In genomic region chr14:73569185-73569957, GRCh38 we compare ENCODE assay signal across 8 cellular contexts. TPM values are rescaled to one million over a fixed set of nuclear protein-coding genes. Genes with fewer than 3 reads are reported as not detected.
DNase-seq lines count a peak whose midpoint lies in the region; ATAC-seq and TF ChIP-seq lines count a peak whose summit lies in the region.
"Not testable (repeated sequence)": the region's sequence is repeated elsewhere in the genome, so short reads cannot be mapped to it uniquely, and the experiment has no call there.

A gene with protein sequence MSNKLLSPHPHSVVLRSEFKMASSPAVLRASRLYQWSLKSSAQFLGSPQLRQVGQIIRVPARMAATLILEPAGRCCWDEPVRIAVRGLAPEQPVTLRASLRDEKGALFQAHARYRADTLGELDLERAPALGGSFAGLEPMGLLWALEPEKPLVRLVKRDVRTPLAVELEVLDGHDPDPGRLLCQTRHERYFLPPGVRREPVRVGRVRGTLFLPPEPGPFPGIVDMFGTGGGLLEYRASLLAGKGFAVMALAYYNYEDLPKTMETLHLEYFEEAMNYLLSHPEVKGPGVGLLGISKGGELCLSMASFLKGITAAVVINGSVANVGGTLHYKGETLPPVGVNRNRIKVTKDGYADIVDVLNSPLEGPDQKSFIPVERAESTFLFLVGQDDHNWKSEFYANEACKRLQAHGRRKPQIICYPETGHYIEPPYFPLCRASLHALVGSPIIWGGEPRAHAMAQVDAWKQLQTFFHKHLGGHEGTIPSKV (plus strand): TSS chr14:73569213. CDS start chr14:73569241, 28 bp downstream.

- H3K9me3 ChIP-seq in gastroesophageal sphincter; neuronal stem cell (replicated peaks in 1 of 2; ENCODE audit: control insufficient read depth in 2 of 2, insufficient read depth in 1 of 2, low read depth in 1 of 2, low read length in 2 of 2); stomach: not testable (repeated sequence)

- not testable (repeated sequence) for H2AFZ ChIP-seq in neuronal stem cell (ENCODE audit: low read length)

- not testable (repeated sequence) for TF ChIP-seq CTCF in NB4 (IDR thresholded peaks at IDR 0.05; ENCODE audit: low read depth, low read length)
- TF ChIP-seq CTCF in gastroesophageal sphincter (IDR thresholded peaks at IDR 0.05) (peak in 2 of 4 experiments; percentile 14 to 20), stomach (IDR thresholded peaks at IDR 0.05) (peak in 1 of 7 experiments; percentile 22)

- TF ChIP-seq EP300 in gastroesophageal sphincter (IDR thresholded peaks at IDR 0.05); stomach (IDR thresholded peaks at IDR 0.05): not testable (repeated sequence)

- H3K79me1 ChIP-seq in neuronal stem cell (ENCODE audit: low read depth, low read length) = not testable (repeated sequence)

- H3K4me1 ChIP-seq in gastroesophageal sphincter (peaks cover 0 to 14% (median 11%) of the 10 kb centered on the region in 3 donors), stomach (peaks cover 26 to 50% (median 28%) of the 10 kb centered on the region in 4 donors)
- H3K4me1 ChIP-seq in neuronal stem cell (ENCODE audit: control insufficient read depth in 2 of 2, insufficient read depth in 1 of 2, low read depth in 1 of 2, low read length in 2 of 2) = not testable (repeated sequence)

- not testable (repeated sequence) for H3K36me3 ChIP-seq in H7 (replicated peaks; ENCODE audit: control insufficient read depth, insufficient read depth, low read length); gastroesophageal sphincter; neuronal stem cell (replicated peaks in 1 of 2; ENCODE audit: control insufficient read depth in 2 of 2, insufficient read depth in 2 of 2, low read length in 2 of 2)
- peaks cover 3 to 16% (median 9%) of the 10 kb centered on the region in 4 donors for H3K36me3 ChIP-seq in stomach

- H2BK120ac ChIP-seq in neuronal stem cell (ENCODE audit: low read depth, low read length) = not testable (repeated sequence)

- H3K4ac ChIP-seq in neuronal stem cell (ENCODE audit: low read length) = not testable (repeated sequence)

- H3K23ac ChIP-seq in neuronal stem cell (ENCODE audit: low read depth, low read length, poor library complexity) = not testable (repeated sequence)

- intact Hi-C loops in stomach (cut with DNase I; ENCODE audit: low total_unique reads) = not testable (repeated sequence)

- H3K27ac ChIP-seq in gastroesophageal sphincter (peak within 1 kb of the TSS; percentile 86 to 96 (median 94)), stomach (peak within 1 kb of the TSS; percentile 86 to 95 (median 89))
- not testable (repeated sequence) for H3K27ac ChIP-seq in neuronal stem cell (replicated peaks; ENCODE audit: low read length)

- peak within 1 kb of the TSS; percentile 42 for H3K4me3 ChIP-seq in H7 (ENCODE audit: insufficient read depth, low read depth, low read length)
- H3K4me3 ChIP-seq in NB4 (ENCODE audit: low read depth, low read length) = peak within 1 kb of the TSS; percentile 69
- H3K4me3 ChIP-seq in gastroesophageal sphincter = peak within 1 kb of the TSS; percentile 61 to 81
- H3K4me3 ChIP-seq in neuronal stem cell (ENCODE audit: low read length in 2 of 2) = peak within 1 kb of the TSS in 1 of 2 donors; percentile 69
- H3K4me3 ChIP-seq in stomach = peak within 1 kb of the TSS; percentile 47 to 76 (median 68)

- DNase-seq in EL (peak; percentile 90), H7 (peak; percentile 77), NB4 (ENCODE audit: low read depth) (peak; percentile 84), stomach (peak; percentile 74)
- DNase-seq in activated naive CD4-positive, alpha-beta T cell treated with anti-CD3 and anti-CD28 coated beads, Interleukin-2, amount 50 U/mL, for 16 hours = peak; percentile 90
- DNase-seq in neuronal stem cell (ENCODE audit: low spot score) = not testable (repeated sequence)

- H2BK12ac ChIP-seq in neuronal stem cell (ENCODE audit: low read length) = not testable (repeated sequence)

- 0% methylated on average over 4 to 22 of the region's 82 CpGs for WGBS in gastroesophageal sphincter (ENCODE audit: low coverage in 1 of 2), 2 donors
- WGBS in neuronal stem cell (ENCODE audit: extremely low coverage in 2 of 2, insufficient read length in 2 of 2, insufficient replicate concordance in 1 of 2), 2 donors = no CpG with 5 or more reads among the region's 82 CpGs
- 0 to 1% (median 0%) methylated on average over 33 to 82 of the region's 82 CpGs for WGBS in stomach, 5 donors

- H2BK15ac ChIP-seq in neuronal stem cell (ENCODE audit: low read length) = not testable (repeated sequence)

- H4K91ac ChIP-seq in neuronal stem cell (ENCODE audit: low read depth, low read length, poor library complexity) = not testable (repeated sequence)

- not testable (repeated sequence) for H2AK5ac ChIP-seq in neuronal stem cell (ENCODE audit: low read depth, low read length)

- not testable (repeated sequence) for H3K14ac ChIP-seq in neuronal stem cell (ENCODE audit: low read length)

- peak within 1 kb of the TSS; percentile 82 for H4K8ac ChIP-seq in neuronal stem cell (ENCODE audit: low read depth, low read length)

- peak within 1 kb of the TSS; percentile 44 for H3K9ac ChIP-seq in neuronal stem cell (ENCODE audit: low read depth, low read length, poor library complexity)

- ATAC-seq in SK-N-SH treated with all-trans-retinoic acid at 6 μM for 48 hours = peak; percentile 92
- peak; percentile 93 for ATAC-seq in gastroesophageal sphincter

- H3K18ac ChIP-seq in neuronal stem cell (ENCODE audit: low read length) = peak within 1 kb of the TSS; percentile 78

- H2BK5ac ChIP-seq in neuronal stem cell (ENCODE audit: low read length) = not testable (repeated sequence)

- peak within 1 kb of the TSS; percentile 54 for H3K4me2 ChIP-seq in neuronal stem cell (ENCODE audit: insufficient read depth, low read length, poor library complexity, severe bottlenecking)

- TF ChIP-seq POLR2A in NB4 (IDR thresholded peaks at IDR 0.05; ENCODE audit: extremely low read depth, insufficient read length) (peak; percentile 67), gastroesophageal sphincter (IDR thresholded peaks at IDR 0.05) (peak in 1 of 2 donors; percentile 71), stomach (IDR thresholded peaks at IDR 0.05) (peak in 1 of 4 donors; percentile 51)

- H3K27me3 ChIP-seq in H7 (ENCODE audit: control insufficient read depth, insufficient read depth, low read length); gastroesophageal sphincter; neuronal stem cell (ENCODE audit: control insufficient read depth in 3 of 3, insufficient read depth in 3 of 3, low read depth in 1 of 3, low read length in 3 of 3); stomach: not testable (repeated sequence)

TF ChIP-seq in SK-N-SH treated with all-trans-retinoic acid at 6 μM for 48 hours, 23 proteins besides CTCF, POLR2A, EP300 and RAD21:
- 0 out of 2 replicates have a peak, but pooled peaks have one; percentile 4 for TF ChIP-seq CSDC2 (CRISPR knock-in tag; IDR thresholded peaks at IDR 0.05)

RNA-seq across cellular contexts. Expression of the gene that starts here (rescaled TPM):
- 5.2 and 7.7 TPM in 2 replicates for total RNA-seq in H7 (2014; rRNA removed; shearing (Covaris generic))
- total RNA-seq in gastroesophageal sphincter (100 to 1,000 TPM in 3 of 4 donors, 10 to 100 TPM in 1; 37.6 to 156 (median 107) TPM), stomach (100 to 1,000 TPM in 1 of 5 donors, 10 to 100 TPM in 3, 1 to 10 TPM in 1; 7.5 to 247 (median 48.5) TPM)
- polyA plus RNA-seq in neuronal stem cell (2013, experiment 1 of 2) = 3.8 TPM
- polyA plus RNA-seq in neuronal stem cell (2013, experiment 2 of 2) = 3.8 TPM
- 10 to 100 TPM; 18.6 to 26.7 (median 25.1) TPM for polyA plus RNA-seq in stomach
